ENCODE assay signal across 8 cellular contexts in genomic region chr3:52291508-52292181, GRCh38. TPM values are rescaled to one million over a fixed set of nuclear protein-coding genes. Genes with fewer than 3 reads are reported as not detected.
A peak's percentile ranks its signal among the peaks of the same experiment; 100 is the strongest.
DNase-seq lines count a peak whose midpoint lies in the region; ATAC-seq and TF ChIP-seq lines count a peak whose summit lies in the region.

No MANE protein-coding gene starts in this region.

- H3K36me3 ChIP-seq in SJCRH30 (no peaks in the 10 kb centered on the region), parathyroid adenoma (ENCODE audit: control insufficient read depth, insufficient read depth, low read length) (no peaks in the 10 kb centered on the region)

- no peaks in the 10 kb centered on the region for H3K79me2 ChIP-seq in parathyroid adenoma

- no peaks in the 10 kb centered on the region for H3K9me3 Mint-ChIP-seq in central memory CD8-positive, alpha-beta T cell

- peak; percentile 21 for DNase-seq in NOMO-1 treated with DMSO at 0.1 percent for 48 hours (lab: John Stamatoyannopoulos, UW; ENCODE audit: unreplicated experiment)
- DNase-seq in NOMO-1 treated with dmso at 0.1 percent for 144 hours (lab: John Stamatoyannopoulos, UW; ENCODE audit: unreplicated experiment): no peak
- peak; percentile 52 to 60 for DNase-seq in SJCRH30
- peak in 1 of 2 donors; percentile 19 for DNase-seq in central memory CD8-positive, alpha-beta T cell (ENCODE audit: low spot score in 2 of 2)
- DNase-seq in mesenteric fat pad (ENCODE audit: low spot score): no peak
- no peak for DNase-seq in DMS79 (lab: John Stamatoyannopoulos, UW)

- peak overlapping the region; percentile 5 for H3K27ac Mint-ChIP-seq in central memory CD8-positive, alpha-beta T cell (ENCODE audit: low read depth)

- H3K4me1 Mint-ChIP-seq in central memory CD8-positive, alpha-beta T cell: peaks cover 35% of the 10 kb centered on the region

- no peaks in the 10 kb centered on the region for H3K27me3 Mint-ChIP-seq in central memory CD8-positive, alpha-beta T cell

- H3K27me3 ChIP-seq in SJCRH30 (no peaks in the 10 kb centered on the region), parathyroid adenoma (ENCODE audit: control insufficient read depth, insufficient read depth, low read length) (no peaks in the 10 kb centered on the region)

- H3K4me1 ChIP-seq in SJCRH30 (no peaks in the 10 kb centered on the region), parathyroid adenoma (peaks cover 4% of the 10 kb centered on the region)

- no peak overlapping the region for H3K4me3 Mint-ChIP-seq in central memory CD8-positive, alpha-beta T cell

- ATAC-seq in central memory CD8-positive, alpha-beta T cell (replicated peaks; ENCODE audit: extremely low read depth, poor library complexity, severe bottlenecking): no peak
- ATAC-seq in HG02588 (IDR thresholded peaks at IDR 0.05; ENCODE audit: unreplicated experiment): no peak

- no peaks in the 10 kb centered on the region for H3K9me3 ChIP-seq in SJCRH30 (replicated peaks)
- no peaks in the 10 kb centered on the region for H3K9me3 ChIP-seq in parathyroid adenoma (ENCODE audit: control insufficient read depth, low read length)

- H3K27ac ChIP-seq in SJCRH30: no peak overlapping the region
- no peak overlapping the region for H3K27ac ChIP-seq in parathyroid adenoma

- peak; percentile 26 for TF ChIP-seq CTCF in parathyroid adenoma (IDR thresholded peaks at IDR 0.05)

- no peak overlapping the region for H3K4me2 ChIP-seq in parathyroid adenoma (ENCODE audit: low read length)

- no peak overlapping the region for H2AFZ ChIP-seq in parathyroid adenoma

- peaks cover 26% of the 10 kb centered on the region for H3K36me3 Mint-ChIP-seq in central memory CD8-positive, alpha-beta T cell (ENCODE audit: insufficient read depth)

- no peak overlapping the region for H3K4me3 ChIP-seq in SJCRH30
- no peak overlapping the region for H3K4me3 ChIP-seq in parathyroid adenoma (ENCODE audit: low read depth, low read length)

- H3K9ac ChIP-seq in parathyroid adenoma: no peak overlapping the region

RNA-seq across cellular contexts. Expression of gene GLYCTK, which starts 4.0 kb away (rescaled TPM):
- total RNA-seq in SJCRH30 (2014; rRNA removed; shearing (Covaris generic)): 5.5 and 6.5 TPM in 2 replicates
- 14.1 TPM for total RNA-seq in mesenteric fat pad

RNA-seq across cellular contexts. Expression of gene WDR82, which starts 13.2 kb away (rescaled TPM):
- 93.9 and 97.1 TPM in 2 replicates for total RNA-seq in SJCRH30 (2014; rRNA removed; shearing (Covaris generic))
- 52.7 TPM for total RNA-seq in mesenteric fat pad

RNA-seq across cellular contexts. Expression of gene DNAH1, which starts 24.5 kb away (rescaled TPM):
- 0.14 and 0.33 TPM in 2 replicates for total RNA-seq in SJCRH30 (2014; rRNA removed; shearing (Covaris generic))
- 9.9 TPM for total RNA-seq in mesenteric fat pad

RNA-seq across cellular contexts. Expression of gene PPM1M, which starts 46.1 kb away (rescaled TPM):
- total RNA-seq in SJCRH30 (2014; rRNA removed; shearing (Covaris generic)): 6.1 and 7.6 TPM in 2 replicates
- total RNA-seq in mesenteric fat pad: 26.8 TPM

RNA-seq across cellular contexts. Expression of gene TWF2, which starts 52.7 kb away (rescaled TPM):
- 32.3 and 32.7 TPM in 2 replicates for total RNA-seq in SJCRH30 (2014; rRNA removed; shearing (Covaris generic))
- total RNA-seq in mesenteric fat pad: 52.4 TPM

Comparison
In these comparisons a context has a peak if more than half of its experiments do, and no peak if none do; other contexts are left out.
1. DNase-seq: peak in NOMO-1 treated with DMSO at 0.1 percent for 48 hours (single experiment) and SJCRH30 (2 of 2); none in NOMO-1 treated with dmso at 0.1 percent for 144 hours (single experiment), mesenteric fat pad (single experiment) and DMS79 (single experiment).